14 cellular contexts compared by ENCODE assay signal in the genomic region with DNA sequence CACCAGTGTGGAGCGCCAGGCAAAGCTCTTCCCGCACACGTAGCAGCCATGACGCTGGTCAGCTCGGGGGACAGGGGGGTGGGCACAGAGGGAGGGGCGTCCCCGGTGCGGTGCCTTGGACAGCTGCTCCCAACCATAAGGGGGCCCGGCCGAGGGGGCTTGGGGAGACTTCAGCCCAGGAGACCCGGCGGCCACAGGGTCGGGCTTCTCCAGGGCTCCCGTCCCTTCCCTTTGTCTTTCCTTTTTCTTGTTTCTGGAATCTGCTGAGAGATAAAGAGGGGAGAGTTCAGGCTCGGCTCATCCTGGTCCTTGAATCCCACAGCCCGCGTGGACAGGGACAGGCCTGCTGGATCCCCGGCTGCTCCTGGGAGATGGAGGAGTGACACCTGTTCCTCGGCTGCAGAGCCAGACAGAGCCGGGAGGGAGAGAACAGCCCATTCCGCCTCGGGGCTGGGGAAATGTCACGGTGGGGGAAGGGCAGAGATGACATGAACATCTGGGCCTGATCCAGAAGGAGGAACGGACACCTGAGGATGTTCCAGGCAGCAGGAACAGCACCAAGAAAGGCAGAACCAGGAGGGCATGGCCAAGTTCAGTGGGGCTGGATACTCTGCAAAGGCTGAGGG. TPM values are rescaled to one million over a fixed set of nuclear protein-coding genes. Genes with fewer than 3 reads are reported as not detected.
A peak's percentile ranks its signal among the peaks of the same experiment; 100 is the strongest.
DNase-seq lines count a peak whose midpoint lies in the region; ATAC-seq and TF ChIP-seq lines count a peak whose summit lies in the region.
"Had no signal": no experiment of that assay in that cellular context is flagged by ENCODE, and none has a peak within 500 bp of the region (broad histone marks: within the 10 kb centered on the region; RNA-seq: fewer than 3 reads in every experiment).

No MANE protein-coding gene starts in this region.

- no peak for DNase-seq in activated T-cell treated with anti-CD3 and anti-CD28 coated beads, Interleukin-2, amount 50 U/mL, for 4 hours
- no peak for DNase-seq in activated T-cell treated with anti-CD3 and anti-CD28 coated beads, Interleukin-2, amount 50 U/mL, for 48 hours
- DNase-seq in RWPE1 (ENCODE audit: low spot score): no peak
- no peak for DNase-seq in stimulated activated effector memory CD8-positive, alpha-beta T cell treated with anti-CD3 and anti-CD28 coated beads, Interleukin-12 subunit alpha, Interleukin-12 subunit beta, amount 100 ng/mL, for 72 hours (ENCODE audit: low spot score in 2 of 2)
- no peak for DNase-seq in SW 1271 (lab: John Stamatoyannopoulos, UW)
- DNase-seq: activated CD8-positive, alpha-beta memory T cell treated with anti-CD3 and anti-CD28 coated beads, Interleukin-2, amount 50 U/mL, for 48 hours; NCI-H1436; NCI-H510A; RPMI8226 had no signal

- no peak for TF ChIP-seq CTCF in RWPE1 (conservative IDR thresholded peaks at IDR 0.05; ENCODE audit: low read depth)

- peak overlapping the region; percentile 73 for H3K27ac Mint-ChIP-seq in stimulated activated effector memory CD8-positive, alpha-beta T cell treated with anti-CD3 and anti-CD28 coated beads, Interleukin-12 subunit alpha, Interleukin-12 subunit beta, amount 100 ng/mL, for 72 hours

- no peaks in the 10 kb centered on the region for H3K36me3 ChIP-seq in endocrine pancreas (ENCODE audit: control insufficient read depth, insufficient read depth, low read length)

- peak overlapping the region; percentile 90 for H3K27ac ChIP-seq in RWPE1
- H3K27ac ChIP-seq: vagina had no signal

- POLR2A ChIA-PET in RWPE1 (lab: Yijun Ruan, JAX; ENCODE audit: low non-redundant PET): no interaction called here

- H3K4me1 ChIP-seq in endocrine pancreas (ENCODE audit: control insufficient read depth, insufficient read depth, low read length): no peaks in the 10 kb centered on the region

- no peaks in the 10 kb centered on the region for H3K9me3 ChIP-seq in endocrine pancreas (ENCODE audit: control insufficient read depth, low read length)
- H3K9me3 ChIP-seq: vagina had no signal

- peak overlapping the region; percentile 89 for H3K4me3 Mint-ChIP-seq in activated T-cell treated with anti-CD3 and anti-CD28 coated beads, Interleukin-2, amount 50 U/mL, for 4 hours
- peak overlapping the region; percentile 84 for H3K4me3 Mint-ChIP-seq in stimulated activated effector memory CD8-positive, alpha-beta T cell treated with anti-CD3 and anti-CD28 coated beads, Interleukin-12 subunit alpha, Interleukin-12 subunit beta, amount 100 ng/mL, for 72 hours

- H3K27me3 Mint-ChIP-seq in activated T-cell treated with anti-CD3 and anti-CD28 coated beads, Interleukin-2, amount 50 U/mL, for 4 hours (ENCODE audit: low read depth): no peaks in the 10 kb centered on the region

- CTCF ChIA-PET in RWPE1 (lab: Yijun Ruan, JAX): no interaction called here

- peaks cover 58% of the 10 kb centered on the region for H3K4me1 Mint-ChIP-seq in activated T-cell treated with anti-CD3 and anti-CD28 coated beads, Interleukin-2, amount 50 U/mL, for 4 hours (ENCODE audit: low read depth)
- H3K4me1 Mint-ChIP-seq in stimulated activated effector memory CD8-positive, alpha-beta T cell treated with anti-CD3 and anti-CD28 coated beads, Interleukin-12 subunit alpha, Interleukin-12 subunit beta, amount 100 ng/mL, for 72 hours: peaks cover 58% of the 10 kb centered on the region

- H3K9me3 Mint-ChIP-seq in activated T-cell treated with anti-CD3 and anti-CD28 coated beads, Interleukin-2, amount 50 U/mL, for 4 hours: no peaks in the 10 kb centered on the region
- no peaks in the 10 kb centered on the region for H3K9me3 Mint-ChIP-seq in stimulated activated effector memory CD8-positive, alpha-beta T cell treated with anti-CD3 and anti-CD28 coated beads, Interleukin-12 subunit alpha, Interleukin-12 subunit beta, amount 100 ng/mL, for 72 hours

- H3K36me3 Mint-ChIP-seq in activated T-cell treated with anti-CD3 and anti-CD28 coated beads, Interleukin-2, amount 50 U/mL, for 4 hours (ENCODE audit: insufficient read depth): peaks cover 15% of the 10 kb centered on the region
- H3K36me3 Mint-ChIP-seq in stimulated activated effector memory CD8-positive, alpha-beta T cell treated with anti-CD3 and anti-CD28 coated beads, Interleukin-12 subunit alpha, Interleukin-12 subunit beta, amount 100 ng/mL, for 72 hours: peaks cover 69% of the 10 kb centered on the region

- H3K4me3 ChIP-seq in endocrine pancreas (ENCODE audit: control insufficient read depth, insufficient read depth, low read length): no peak overlapping the region
- H3K4me3 ChIP-seq: vagina had no signal

- peak overlapping the region; percentile 24 for H3K9ac ChIP-seq in endocrine pancreas (ENCODE audit: control insufficient read depth, insufficient read depth, low read length)

- no peak for ATAC-seq in activated T-cell treated with anti-CD3 and anti-CD28 coated beads, Interleukin-2, amount 50 U/mL, for 4 hours
- no peak for ATAC-seq in stimulated activated effector memory CD8-positive, alpha-beta T cell treated with anti-CD3 and anti-CD28 coated beads, Interleukin-12 subunit alpha, Interleukin-12 subunit beta, amount 100 ng/mL, for 72 hours
- ATAC-seq in GM19395 (IDR thresholded peaks at IDR 0.05; ENCODE audit: unreplicated experiment) (no peak), GM21786 (IDR thresholded peaks at IDR 0.05; ENCODE audit: unreplicated experiment) (no peak)

- H3K27me3 ChIP-seq in endocrine pancreas (ENCODE audit: control insufficient read depth, insufficient read depth, low read length): no peaks in the 10 kb centered on the region
- H3K27me3 ChIP-seq: vagina had no signal

RNA-seq across cellular contexts. Expression of gene ZNF764, which starts 2.2 kb away (rescaled TPM):
- 10 to 100 TPM; 21.2 to 23.4 (median 22.5) TPM for total RNA-seq in activated T-cell treated with anti-CD3 and anti-CD28 coated beads, Interleukin-2, amount 50 U/mL, for 4 hours

RNA-seq across cellular contexts. Expression of gene ZNF688, which starts 15.6 kb away (rescaled TPM):
- 1 to 10 TPM; 5.6 to 8.1 (median 7.4) TPM for total RNA-seq in activated T-cell treated with anti-CD3 and anti-CD28 coated beads, Interleukin-2, amount 50 U/mL, for 4 hours

RNA-seq across cellular contexts. Expression of gene ZNF747, which starts 21.3 kb away (rescaled TPM):
- total RNA-seq in activated T-cell treated with anti-CD3 and anti-CD28 coated beads, Interleukin-2, amount 50 U/mL, for 4 hours: 10 to 100 TPM; 14.2 to 15.4 (median 15.2) TPM
- total RNA-seq: G401 had no signal

RNA-seq across cellular contexts. Expression of gene ZNF785, which starts 29.5 kb away (rescaled TPM):
- total RNA-seq in activated T-cell treated with anti-CD3 and anti-CD28 coated beads, Interleukin-2, amount 50 U/mL, for 4 hours: 1 to 10 TPM; 4.7 to 9.5 (median 6.8) TPM
- total RNA-seq: G401 had no signal

RNA-seq across cellular contexts. Expression of gene ZNF768, which starts 29.6 kb away (rescaled TPM):
- total RNA-seq in activated T-cell treated with anti-CD3 and anti-CD28 coated beads, Interleukin-2, amount 50 U/mL, for 4 hours: 10 to 100 TPM in 2 of 3 donors, 1 to 10 TPM in 1; 9.1 to 10.7 (median 10.5) TPM
